Comparison of ENCODE assay signal across 22 cellular contexts in the genomic region with DNA sequence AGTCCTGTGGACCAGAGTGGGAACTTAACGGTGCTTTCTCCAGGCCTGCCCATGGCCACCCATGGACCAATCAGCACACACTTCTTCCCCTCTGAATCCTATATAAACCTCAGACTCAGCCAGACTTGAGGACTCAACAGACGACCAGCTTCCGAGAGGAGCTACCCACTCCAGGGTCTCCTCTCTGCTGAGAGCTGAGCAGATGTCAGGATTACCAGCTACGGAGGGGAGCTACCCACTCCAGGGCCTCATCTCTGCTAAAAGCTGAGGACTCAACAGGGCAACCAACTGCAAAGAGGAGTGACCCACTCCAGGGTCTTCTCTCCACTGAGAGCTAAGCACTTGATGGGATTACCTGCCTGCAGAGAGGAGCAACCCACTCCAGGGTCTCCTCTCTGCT.
"Had no signal": no experiment of that assay in that cellular context is flagged by ENCODE, and none has a peak within 500 bp of the region (broad histone marks: within the 10 kb centered on the region; RNA-seq: fewer than 3 reads in every experiment).

No MANE protein-coding gene starts in this region.

- DNase-seq: activated CD4-positive, alpha-beta T cell treated with anti-CD3 and anti-CD28 coated beads for 4 hours; activated CD4-positive, alpha-beta T cell treated with anti-CD3 and anti-CD28 coated beads, Interleukin-2, amount 50 U/mL, for 48 hours; activated CD4-positive, CD25-positive, alpha-beta regulatory T cell; activated CD8-positive, alpha-beta memory T cell treated with anti-CD3 and anti-CD28 coated beads for 24 hours; activated gamma-delta T cell; activated naive CD4-positive, alpha-beta T cell treated with anti-CD3 and anti-CD28 coated beads, Interleukin-2, amount 50 U/mL, for 16 hours; activated naive CD8-positive, alpha-beta T cell treated with anti-CD3 and anti-CD28 coated beads, Interleukin-2, amount 50 U/mL, for 24 hours; activated T-cell treated with anti-CD3 and anti-CD28 coated beads, Interleukin-2, amount 50 U/mL, for 24 hours; amygdala; caudate nucleus; endodermal cell; islet precursor cell; left ventricle myocardium inferior; mucosa of descending colon; stimulated activated CD4-positive, alpha-beta T cell treated with anti-CD3 and anti-CD28 coated beads, Interleukin-1b, Interleukin-23, amount 100 ng/mL, for 48 hours; stimulated activated CD4-positive, alpha-beta T cell treated with anti-CD3 and anti-CD28 coated beads, Interleukin-4, amount 100 ng/mL, for 4 hours; stimulated activated CD8-positive, alpha-beta memory T cell treated with anti-CD3 and anti-CD28 coated beads, Interleukin-4, amount 100 ng/mL, for 48 hours; stimulated activated naive B cell treated with anti-CD40 and anti-IgM and Interleukin-4, amounts not matched to agents 10 μg/mL and 1 μg/mL and 100 μg/mL, for 72 hours; stomach; thyroid gland; upper lobe of right lung had no signal

- ATAC-seq: activated naive CD8-positive, alpha-beta T cell treated with anti-CD3 and anti-CD28 coated beads, Interleukin-2, amount 50 U/mL, for 24 hours; mucosa of descending colon; stimulated activated naive B cell treated with anti-CD40 and anti-IgM and Interleukin-4, amounts not matched to agents 10 μg/mL and 1 μg/mL and 100 μg/mL, for 72 hours had no signal

- H3K27me3 Mint-ChIP-seq: activated naive CD8-positive, alpha-beta T cell treated with anti-CD3 and anti-CD28 coated beads, Interleukin-2, amount 50 U/mL, for 24 hours; activated T-cell treated with anti-CD3 and anti-CD28 coated beads, Interleukin-2, amount 50 U/mL, for 24 hours; natural killer cell treated with Interleukin-12 subunit alpha and Interleukin-12 subunit beta and Interleukin-15 and Interleukin-18, amount 100 ng/mL, for 72 hours; stimulated activated naive B cell treated with anti-CD40 and anti-IgM and Interleukin-4, amounts not matched to agents 10 μg/mL and 1 μg/mL and 100 μg/mL, for 72 hours had no signal

- H3K9me3 Mint-ChIP-seq: activated naive CD8-positive, alpha-beta T cell treated with anti-CD3 and anti-CD28 coated beads, Interleukin-2, amount 50 U/mL, for 24 hours; activated T-cell treated with anti-CD3 and anti-CD28 coated beads, Interleukin-2, amount 50 U/mL, for 24 hours; natural killer cell treated with Interleukin-12 subunit alpha and Interleukin-12 subunit beta and Interleukin-15 and Interleukin-18, amount 100 ng/mL, for 72 hours had no signal

- H3K4me3 Mint-ChIP-seq: activated naive CD8-positive, alpha-beta T cell treated with anti-CD3 and anti-CD28 coated beads, Interleukin-2, amount 50 U/mL, for 24 hours; activated T-cell treated with anti-CD3 and anti-CD28 coated beads, Interleukin-2, amount 50 U/mL, for 24 hours; endodermal cell; natural killer cell treated with Interleukin-12 subunit alpha and Interleukin-12 subunit beta and Interleukin-15 and Interleukin-18, amount 100 ng/mL, for 72 hours; stimulated activated naive B cell treated with anti-CD40 and anti-IgM and Interleukin-4, amounts not matched to agents 10 μg/mL and 1 μg/mL and 100 μg/mL, for 72 hours had no signal

- H3K4me1 Mint-ChIP-seq: activated naive CD8-positive, alpha-beta T cell treated with anti-CD3 and anti-CD28 coated beads, Interleukin-2, amount 50 U/mL, for 24 hours; endodermal cell; stimulated activated naive B cell treated with anti-CD40 and anti-IgM and Interleukin-4, amounts not matched to agents 10 μg/mL and 1 μg/mL and 100 μg/mL, for 72 hours had no signal

- H3K27ac Mint-ChIP-seq: activated naive CD8-positive, alpha-beta T cell treated with anti-CD3 and anti-CD28 coated beads, Interleukin-2, amount 50 U/mL, for 24 hours; activated T-cell treated with anti-CD3 and anti-CD28 coated beads, Interleukin-2, amount 50 U/mL, for 24 hours; endodermal cell; natural killer cell treated with Interleukin-12 subunit alpha and Interleukin-12 subunit beta and Interleukin-15 and Interleukin-18, amount 100 ng/mL, for 72 hours; stimulated activated naive B cell treated with anti-CD40 and anti-IgM and Interleukin-4, amounts not matched to agents 10 μg/mL and 1 μg/mL and 100 μg/mL, for 72 hours had no signal
